Comparison of ENCODE assay signal across 30 cellular contexts in the genomic region with DNA sequence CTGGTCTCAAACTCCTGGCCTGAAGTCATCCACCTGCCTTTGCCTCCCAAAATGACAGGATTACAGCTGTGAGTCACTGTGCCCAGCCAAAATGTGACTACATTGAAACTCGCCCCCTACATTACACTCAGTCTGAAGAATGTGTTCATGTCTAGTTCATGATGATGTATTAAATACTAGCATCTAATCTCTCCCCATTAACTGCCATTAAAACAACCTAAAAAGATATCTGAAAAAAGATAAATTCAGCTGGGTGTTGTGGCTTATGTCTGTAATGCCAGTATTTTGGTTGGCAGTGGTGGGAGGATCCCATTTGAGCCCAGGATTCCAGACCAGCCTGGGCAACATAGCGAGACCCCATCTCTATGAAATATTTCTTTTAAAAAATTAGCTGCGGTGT.
"Had no signal": no experiment of that assay in that cellular context is flagged by ENCODE, and none has a peak within 500 bp of the region (broad histone marks: within the 10 kb centered on the region; RNA-seq: fewer than 3 reads in every experiment).

No MANE protein-coding gene starts in this region.

- DNase-seq: activated CD4-positive, alpha-beta memory T cell treated with anti-CD3 and anti-CD28 coated beads for 36 hours; activated CD4-positive, alpha-beta T cell treated with anti-CD3 and anti-CD28 coated beads for 36 hours; activated CD4-positive, alpha-beta T cell treated with anti-CD3 and anti-CD28 coated beads, Interleukin-2, amount 10 ng/mL, durations not matched to agents 24 days and 14 days; activated CD4-positive, CD25-positive, alpha-beta regulatory T cell; activated CD4-positive, CD25-positive, alpha-beta regulatory T cell treated with anti-CD3 and anti-CD28 coated beads, Interleukin-2, amount 50 U/mL, for 72 hours; activated CD8-positive, alpha-beta memory T cell treated with anti-CD3 and anti-CD28 coated beads, Interleukin-2, amount 10 ng/mL, durations not matched to agents 7 days and 5 days; activated CD8-positive, alpha-beta memory T cell treated with anti-CD3 and anti-CD28 coated beads, Interleukin-2, amount 50 U/mL, for 4 hours; activated CD8-positive, alpha-beta T cell treated with anti-CD3 and anti-CD28 coated beads, Interleukin-2, amount 10 ng/mL, durations not matched to agents 7 days and 5 days; activated effector memory CD4-positive, alpha-beta T cell treated with anti-CD3 and anti-CD28 coated beads, Interleukin-2, amount 50 U/mL, for 16 hours; activated naive CD4-positive, alpha-beta T cell treated with anti-CD3 and anti-CD28 coated beads for 36 hours; activated naive CD8-positive, alpha-beta T cell treated with anti-CD3 and anti-CD28 coated beads, Interleukin-2, amount 10 ng/mL, durations not matched to agents 7 days and 5 days; activated T-cell treated with anti-CD3 and anti-CD28 coated beads, Interleukin-2, amount 50 U/mL, for 1 hour; activated T-cell treated with anti-CD3 and anti-CD28 coated beads, Interleukin-2, amount 50 U/mL, for 48 hours; dorsolateral prefrontal cortex; effector memory CD4-positive, alpha-beta T cell; endodermal cell; erythroblast; foreskin keratinocyte; gastrocnemius medialis; glutamatergic neuron; heart left ventricle; T-helper 2 cell had no signal

- H3K4me1 Mint-ChIP-seq: activated CD4-positive, alpha-beta T cell treated with anti-CD3 and anti-CD28 coated beads for 36 hours; activated CD8-positive, alpha-beta memory T cell treated with anti-CD3 and anti-CD28 coated beads, Interleukin-2, amount 10 ng/mL, durations not matched to agents 7 days and 5 days; activated naive CD4-positive, alpha-beta T cell treated with anti-CD3 and anti-CD28 coated beads, Interleukin-2, amount 50 U/mL, for 24 hours; activated naive CD8-positive, alpha-beta T cell treated with anti-CD3 and anti-CD28 coated beads, Interleukin-2, amount 10 ng/mL, durations not matched to agents 7 days and 5 days; brain had no signal

- H3K27ac ChIP-seq: ascending aorta, breast epithelium, cardiac muscle cell, dorsolateral prefrontal cortex, esophagus muscularis mucosa, foreskin keratinocyte, gastrocnemius medialis, heart left ventricle had no signal

- H3K27me3 ChIP-seq: ascending aorta, breast epithelium, cardiac muscle cell, dorsolateral prefrontal cortex, esophagus muscularis mucosa, foreskin keratinocyte, gastrocnemius medialis, heart left ventricle had no signal

- ATAC-seq: activated CD4-positive, alpha-beta T cell treated with anti-CD3 and anti-CD28 coated beads for 36 hours; activated CD8-positive, alpha-beta memory T cell treated with anti-CD3 and anti-CD28 coated beads, Interleukin-2, amount 10 ng/mL, durations not matched to agents 7 days and 5 days; activated CD8-positive, alpha-beta T cell treated with anti-CD3 and anti-CD28 coated beads, Interleukin-2, amount 10 ng/mL, durations not matched to agents 7 days and 5 days; foreskin keratinocyte; gastrocnemius medialis; heart left ventricle had no signal

- H3K27ac Mint-ChIP-seq: activated CD4-positive, alpha-beta memory T cell treated with anti-CD3 and anti-CD28 coated beads for 36 hours; activated CD4-positive, alpha-beta T cell treated with anti-CD3 and anti-CD28 coated beads for 36 hours; activated CD4-positive, alpha-beta T cell treated with anti-CD3 and anti-CD28 coated beads, Interleukin-2, amount 10 ng/mL, durations not matched to agents 24 days and 14 days; activated CD8-positive, alpha-beta memory T cell treated with anti-CD3 and anti-CD28 coated beads, Interleukin-2, amount 10 ng/mL, durations not matched to agents 7 days and 5 days; activated CD8-positive, alpha-beta T cell treated with anti-CD3 and anti-CD28 coated beads, Interleukin-2, amount 10 ng/mL, durations not matched to agents 7 days and 5 days; activated naive CD4-positive, alpha-beta T cell treated with anti-CD3 and anti-CD28 coated beads for 36 hours; activated naive CD4-positive, alpha-beta T cell treated with anti-CD3 and anti-CD28 coated beads, Interleukin-2, amount 50 U/mL, for 24 hours; activated naive CD8-positive, alpha-beta T cell treated with anti-CD3 and anti-CD28 coated beads, Interleukin-2, amount 10 ng/mL, durations not matched to agents 7 days and 5 days; activated T-helper 1 cell treated with anti-CD3 and anti-CD28 coated beads, Interleukin-12 subunit alpha, Interleukin-12 subunit beta, Interleukin-2, Interleukin-4 antibody, amounts not matched to agents 30 ng/mL and 10 ng/mL and 1 ng/mL, durations not matched to agents 14 hours and 24 hours and 36 hours; activated T-helper 2 cell treated with anti-CD3 and anti-CD28 coated beads, Interferon-gamma antibody, Interleukin-2, Interleukin-4, amounts not matched to agents 10 μg/mL and 5 μg/mL and 100 μg/mL, durations not matched to agents 14 hours and 24 hours and 36 hours; brain; endodermal cell had no signal

- H3K9me3 Mint-ChIP-seq: activated CD4-positive, alpha-beta memory T cell treated with anti-CD3 and anti-CD28 coated beads for 36 hours; activated CD4-positive, alpha-beta T cell treated with anti-CD3 and anti-CD28 coated beads, Interleukin-2, amount 10 ng/mL, durations not matched to agents 24 days and 14 days; activated naive CD4-positive, alpha-beta T cell treated with anti-CD3 and anti-CD28 coated beads for 36 hours; activated naive CD4-positive, alpha-beta T cell treated with anti-CD3 and anti-CD28 coated beads, Interleukin-2, amount 50 U/mL, for 24 hours; activated naive CD8-positive, alpha-beta T cell treated with anti-CD3 and anti-CD28 coated beads, Interleukin-2, amount 10 ng/mL, durations not matched to agents 7 days and 5 days; activated T-helper 1 cell treated with anti-CD3 and anti-CD28 coated beads, Interleukin-12 subunit alpha, Interleukin-12 subunit beta, Interleukin-2, Interleukin-4 antibody, amounts not matched to agents 30 ng/mL and 10 ng/mL and 1 ng/mL, durations not matched to agents 14 hours and 24 hours and 36 hours; activated T-helper 2 cell treated with anti-CD3 and anti-CD28 coated beads, Interferon-gamma antibody, Interleukin-2, Interleukin-4, amounts not matched to agents 10 μg/mL and 5 μg/mL and 100 μg/mL, durations not matched to agents 14 hours and 24 hours and 36 hours; brain; endodermal cell had no signal

- H3K36me3 ChIP-seq: breast epithelium, cardiac muscle cell, gastrocnemius medialis had no signal

- H3K27me3 Mint-ChIP-seq: activated CD4-positive, alpha-beta memory T cell treated with anti-CD3 and anti-CD28 coated beads for 36 hours; activated CD4-positive, alpha-beta T cell treated with anti-CD3 and anti-CD28 coated beads for 36 hours; activated CD4-positive, alpha-beta T cell treated with anti-CD3 and anti-CD28 coated beads, Interleukin-2, amount 10 ng/mL, durations not matched to agents 24 days and 14 days; activated CD8-positive, alpha-beta memory T cell treated with anti-CD3 and anti-CD28 coated beads, Interleukin-2, amount 10 ng/mL, durations not matched to agents 7 days and 5 days; activated naive CD4-positive, alpha-beta T cell treated with anti-CD3 and anti-CD28 coated beads, Interleukin-2, amount 50 U/mL, for 24 hours; activated naive CD8-positive, alpha-beta T cell treated with anti-CD3 and anti-CD28 coated beads, Interleukin-2, amount 10 ng/mL, durations not matched to agents 7 days and 5 days; brain had no signal

- H3K4me1 ChIP-seq: ascending aorta, breast epithelium, gastrocnemius medialis, heart left ventricle had no signal

- H3K9me3 ChIP-seq: ascending aorta, breast epithelium, esophagus muscularis mucosa, gastrocnemius medialis, heart left ventricle had no signal

- H3K4me3 Mint-ChIP-seq: activated CD4-positive, alpha-beta memory T cell treated with anti-CD3 and anti-CD28 coated beads for 36 hours; activated CD4-positive, alpha-beta T cell treated with anti-CD3 and anti-CD28 coated beads for 36 hours; activated CD4-positive, alpha-beta T cell treated with anti-CD3 and anti-CD28 coated beads, Interleukin-2, amount 10 ng/mL, durations not matched to agents 24 days and 14 days; activated CD8-positive, alpha-beta memory T cell treated with anti-CD3 and anti-CD28 coated beads, Interleukin-2, amount 10 ng/mL, durations not matched to agents 7 days and 5 days; activated CD8-positive, alpha-beta T cell treated with anti-CD3 and anti-CD28 coated beads, Interleukin-2, amount 10 ng/mL, durations not matched to agents 7 days and 5 days; activated naive CD4-positive, alpha-beta T cell treated with anti-CD3 and anti-CD28 coated beads for 36 hours; activated naive CD4-positive, alpha-beta T cell treated with anti-CD3 and anti-CD28 coated beads, Interleukin-2, amount 50 U/mL, for 24 hours; activated naive CD8-positive, alpha-beta T cell treated with anti-CD3 and anti-CD28 coated beads, Interleukin-2, amount 10 ng/mL, durations not matched to agents 7 days and 5 days; activated T-helper 1 cell treated with anti-CD3 and anti-CD28 coated beads, Interleukin-12 subunit alpha, Interleukin-12 subunit beta, Interleukin-2, Interleukin-4 antibody, amounts not matched to agents 30 ng/mL and 10 ng/mL and 1 ng/mL, durations not matched to agents 14 hours and 24 hours and 36 hours; brain; endodermal cell had no signal

- H3K4me3 ChIP-seq: ascending aorta, breast epithelium, cardiac muscle cell, dorsolateral prefrontal cortex, esophagus muscularis mucosa, gastrocnemius medialis, heart left ventricle had no signal
